Comparison of ENCODE assay signal across 1 cellular context in the genomic region with DNA sequence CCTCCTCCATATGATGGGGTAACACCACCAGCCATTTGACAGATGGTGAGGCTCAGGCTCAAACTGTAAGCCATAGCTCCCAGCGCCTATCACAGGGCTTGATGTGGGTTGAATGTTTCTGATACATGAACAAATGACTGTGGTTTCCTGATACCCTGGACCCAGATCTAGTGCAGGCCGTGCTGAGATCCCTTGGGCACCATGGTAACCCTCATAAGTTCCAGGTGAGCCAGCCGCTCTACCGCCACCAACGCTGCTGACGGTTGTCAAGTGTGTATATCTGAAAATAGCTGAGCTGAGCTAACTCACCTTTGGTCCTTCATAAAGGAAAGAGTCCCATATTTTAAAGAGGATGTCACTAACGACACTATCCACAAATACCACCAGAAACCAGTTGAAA.
TF ChIP-seq lines count a peak whose summit lies in the region.

No MANE protein-coding gene starts in this region.

TF ChIP-seq in GM12878, 131 proteins besides CTCF, POLR2A, EP300 and RAD21:
- TF ChIP-seq, protein P1, sequence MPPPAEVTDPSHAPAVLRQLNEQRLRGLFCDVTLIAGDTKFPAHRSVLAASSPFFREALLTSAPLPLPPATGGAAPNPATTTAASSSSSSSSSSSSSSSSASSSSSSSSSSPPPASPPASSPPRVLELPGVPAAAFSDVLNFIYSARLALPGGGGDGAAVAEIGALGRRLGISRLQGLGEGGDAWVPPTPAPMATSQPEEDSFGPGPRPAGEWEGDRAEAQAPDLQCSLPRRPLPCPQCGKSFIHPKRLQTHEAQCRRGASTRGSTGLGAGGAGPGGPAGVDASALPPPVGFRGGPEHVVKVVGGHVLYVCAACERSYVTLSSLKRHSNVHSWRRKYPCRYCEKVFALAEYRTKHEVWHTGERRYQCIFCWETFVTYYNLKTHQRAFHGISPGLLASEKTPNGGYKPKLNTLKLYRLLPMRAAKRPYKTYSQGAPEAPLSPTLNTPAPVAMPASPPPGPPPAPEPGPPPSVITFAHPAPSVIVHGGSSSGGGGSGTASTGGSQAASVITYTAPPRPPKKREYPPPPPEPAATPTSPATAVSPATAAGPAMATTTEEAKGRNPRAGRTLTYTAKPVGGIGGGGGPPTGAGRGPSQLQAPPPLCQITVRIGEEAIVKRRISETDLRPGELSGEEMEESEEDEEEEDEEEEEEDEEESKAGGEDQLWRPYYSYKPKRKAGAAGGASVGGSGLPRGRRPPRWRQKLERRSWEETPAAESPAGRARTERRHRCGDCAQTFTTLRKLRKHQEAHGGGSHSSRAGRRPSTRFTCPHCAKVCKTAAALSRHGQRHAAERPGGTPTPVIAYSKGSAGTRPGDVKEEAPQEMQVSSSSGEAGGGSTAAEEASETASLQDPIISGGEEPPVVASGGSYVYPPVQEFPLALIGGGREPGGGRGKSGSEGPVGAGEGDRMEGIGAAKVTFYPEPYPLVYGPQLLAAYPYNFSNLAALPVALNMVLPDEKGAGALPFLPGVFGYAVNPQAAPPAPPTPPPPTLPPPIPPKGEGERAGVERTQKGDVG (CRISPR knock-in tag; IDR thresholded peaks at IDR 0.05): no peak
- TF ChIP-seq E2F4 (IDR thresholded peaks at IDR 0.05; ENCODE audit: low read depth, low read length) (no peak), RELA (IDR thresholded peaks at IDR 0.05; ENCODE audit: borderline replicate concordance, partially characterized antibody) (no peak), RELB (IDR thresholded peaks at IDR 0.05; ENCODE audit: low read depth) (no peak), JUNB (IDR thresholded peaks at IDR 0.05) (no peak), ZNF274 (IDR thresholded peaks at IDR 0.05; ENCODE audit: insufficient read depth, insufficient read length) (no peak), CBX5 (IDR thresholded peaks at IDR 0.05; ENCODE audit: low read depth) (no peak), TARDBP (IDR thresholded peaks at IDR 0.05; ENCODE audit: borderline replicate concordance) (no peak), IKZF1 (conservative IDR thresholded peaks at IDR 0.05) (no peak), ZZZ3 (IDR thresholded peaks at IDR 0.05; ENCODE audit: control insufficient read depth, insufficient read length, low read depth) (no peak), MYC (IDR thresholded peaks at IDR 0.05; ENCODE audit: insufficient read depth, insufficient read length, insufficient replicate concordance, low read length, severe bottlenecking) (no peak), BACH1 (IDR thresholded peaks at IDR 0.05; ENCODE audit: borderline replicate concordance) (no peak), MTA2 (IDR thresholded peaks at IDR 0.05; ENCODE audit: low read depth) (no peak)
- TF ChIP-seq, protein P2, sequence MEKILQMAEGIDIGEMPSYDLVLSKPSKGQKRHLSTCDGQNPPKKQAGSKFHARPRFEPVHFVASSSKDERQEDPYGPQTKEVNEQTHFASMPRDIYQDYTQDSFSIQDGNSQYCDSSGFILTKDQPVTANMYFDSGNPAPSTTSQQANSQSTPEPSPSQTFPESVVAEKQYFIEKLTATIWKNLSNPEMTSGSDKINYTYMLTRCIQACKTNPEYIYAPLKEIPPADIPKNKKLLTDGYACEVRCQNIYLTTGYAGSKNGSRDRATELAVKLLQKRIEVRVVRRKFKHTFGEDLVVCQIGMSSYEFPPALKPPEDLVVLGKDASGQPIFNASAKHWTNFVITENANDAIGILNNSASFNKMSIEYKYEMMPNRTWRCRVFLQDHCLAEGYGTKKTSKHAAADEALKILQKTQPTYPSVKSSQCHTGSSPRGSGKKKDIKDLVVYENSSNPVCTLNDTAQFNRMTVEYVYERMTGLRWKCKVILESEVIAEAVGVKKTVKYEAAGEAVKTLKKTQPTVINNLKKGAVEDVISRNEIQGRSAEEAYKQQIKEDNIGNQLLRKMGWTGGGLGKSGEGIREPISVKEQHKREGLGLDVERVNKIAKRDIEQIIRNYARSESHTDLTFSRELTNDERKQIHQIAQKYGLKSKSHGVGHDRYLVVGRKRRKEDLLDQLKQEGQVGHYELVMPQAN (conservative IDR thresholded peaks at IDR 0.05): no peak
